In genomic region chr4:19823781-19824180, GRCh38 we compare ENCODE assay signal across 1 cellular context.
TF ChIP-seq lines count a peak whose summit lies in the region.

No MANE protein-coding gene starts in this region.

TF ChIP-seq in HEK293, 187 proteins besides CTCF, POLR2A, EP300 and RAD21 (continued from another document):
- no peak for TF ChIP-seq HOXA7 (CRISPR knock-in tag; IDR thresholded peaks at IDR 0.05; ENCODE audit: borderline replicate concordance)
- 0 out of 2 replicates have a peak, but pooled peaks have one; percentile 28 for TF ChIP-seq ZNF76 (tag by site-specific recombination; IDR thresholded peaks at IDR 0.05; ENCODE audit: borderline replicate concordance, low read depth)
- peak; percentile 53; the same call in 1 of the 2 replicates for TF ChIP-seq ZNF391 (tag by site-specific recombination; IDR thresholded peaks at IDR 0.05; ENCODE audit: borderline replicate concordance, low read depth)
- TF ChIP-seq ZNF513 (tag by site-specific recombination; IDR thresholded peaks at IDR 0.05), result peak; percentile 58; the same call in 1 of the 2 replicates
